Comparison of ENCODE assay signal across 17 cellular contexts in the genomic region with DNA sequence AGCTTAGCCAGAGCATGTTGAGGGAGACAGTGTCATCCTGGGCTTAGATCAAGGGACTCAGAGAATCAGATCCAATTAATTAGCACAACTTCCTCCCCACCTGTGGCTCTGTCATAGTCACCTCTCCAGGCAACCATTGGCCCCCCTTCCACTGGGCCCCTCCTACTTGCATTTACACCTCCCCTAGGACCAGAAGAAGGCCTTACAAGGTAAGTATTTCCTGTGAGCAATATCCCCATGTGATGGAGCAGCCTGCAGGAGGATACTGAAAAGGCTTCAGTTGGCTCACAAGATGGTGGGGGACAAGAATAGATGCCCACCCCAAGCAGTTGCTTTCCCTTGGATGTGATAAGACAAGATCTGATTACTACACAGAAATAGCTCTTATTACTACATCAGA.
A peak's percentile ranks its signal among the peaks of the same experiment; 100 is the strongest.
DNase-seq lines count a peak whose midpoint lies in the region; ATAC-seq and TF ChIP-seq lines count a peak whose summit lies in the region.
"Had no signal": no experiment of that assay in that cellular context is flagged by ENCODE, and none has a peak within 500 bp of the region (broad histone marks: within the 10 kb centered on the region; RNA-seq: fewer than 3 reads in every experiment).

No MANE protein-coding gene starts in this region.

- H3K4me1 ChIP-seq in DND-41 (ENCODE audit: insufficient read depth, low read length): no peaks in the 10 kb centered on the region
- H3K4me1 ChIP-seq in mesendoderm (ENCODE audit: control insufficient read depth, low read depth, low read length): peaks cover 2% of the 10 kb centered on the region
- H3K4me1 ChIP-seq: BLaER1 had no signal

- TF ChIP-seq CTCF in activated CD8-positive, alpha-beta T cell treated with anti-CD3 and anti-CD28 coated beads for 36 hours (IDR thresholded peaks at IDR 0.05): no peak
- no peak for TF ChIP-seq CTCF in DND-41 (IDR thresholded peaks at IDR 0.05; ENCODE audit: borderline replicate concordance, extremely low read depth, low read length, poor library complexity, severe bottlenecking)

- no peaks in the 10 kb centered on the region for H3K9me3 ChIP-seq in DND-41 (ENCODE audit: insufficient read depth, low read length, severe bottlenecking)
- H3K9me3 ChIP-seq: BLaER1 had no signal

- no peak overlapping the region for H2AFZ ChIP-seq in DND-41 (ENCODE audit: low read depth, low read length)

- no peak overlapping the region for H3K56ac ChIP-seq in mesendoderm (ENCODE audit: low read length)

- no peaks in the 10 kb centered on the region for H3K79me2 ChIP-seq in DND-41 (ENCODE audit: insufficient read depth, low read length)
- no peaks in the 10 kb centered on the region for H3K79me2 ChIP-seq in mesendoderm (ENCODE audit: control insufficient read depth, insufficient read depth, low read length)

- H3K27me3 ChIP-seq in DND-41 (ENCODE audit: insufficient read depth, low read length, poor library complexity): no peaks in the 10 kb centered on the region
- no peaks in the 10 kb centered on the region for H3K27me3 ChIP-seq in mesendoderm (ENCODE audit: insufficient read depth, low read length, poor library complexity)
- H3K27me3 ChIP-seq: BLaER1 had no signal

- H3K79me1 ChIP-seq in mesendoderm (ENCODE audit: low read length): no peaks in the 10 kb centered on the region

- no peak overlapping the region for H2BK5ac ChIP-seq in mesendoderm (ENCODE audit: low read length)

- H2AK5ac ChIP-seq in mesendoderm (ENCODE audit: low read length): no peak overlapping the region

- H3K27ac ChIP-seq in DND-41 (ENCODE audit: low read length): no peak overlapping the region
- H3K27ac ChIP-seq in mesendoderm (ENCODE audit: low read depth, low read length): no peak overlapping the region
- H3K27ac ChIP-seq: BLaER1 had no signal

- no peak overlapping the region for H3K23ac ChIP-seq in mesendoderm (ENCODE audit: low read length)

- intact Hi-C loops in activated CD8-positive, alpha-beta T cell treated with anti-CD3 and anti-CD28 coated beads for 36 hours (cut with micrococcal nuclease): no loop called here

- no peak overlapping the region for H2BK120ac ChIP-seq in mesendoderm (ENCODE audit: low read depth, low read length)

- H3K36me3 ChIP-seq in DND-41 (ENCODE audit: insufficient read depth, low read length) (no peaks in the 10 kb centered on the region), mesendoderm (ENCODE audit: control insufficient read depth, insufficient read depth, low read length) (no peaks in the 10 kb centered on the region)
- H3K36me3 ChIP-seq: BLaER1 had no signal

- H3K4me3 Mint-ChIP-seq in activated CD8-positive, alpha-beta T cell treated with anti-CD3 and anti-CD28 coated beads for 36 hours: no peak overlapping the region
- H3K4me3 Mint-ChIP-seq in activated CD8-positive, alpha-beta T cell treated with anti-CD3 and anti-CD28 coated beads, Interleukin-2, amount 10 ng/mL, durations not matched to agents 7 days and 5 days: no peak overlapping the region
- no peak overlapping the region for H3K4me3 Mint-ChIP-seq in activated CD4-positive, alpha-beta memory T cell treated with anti-CD3 and anti-CD28 coated beads, Interleukin-2, amount 10 ng/mL, durations not matched to agents 7 days and 5 days
- H3K4me3 Mint-ChIP-seq: T-helper 1 cell treated with Interleukin-12 subunit alpha and Interleukin-12 subunit beta and Interleukin-4 antibody, amounts not matched to agents 30 μg/mL and 1 μg/mL, for 36 hours had no signal

- no peaks in the 10 kb centered on the region for H3K36me3 Mint-ChIP-seq in activated CD8-positive, alpha-beta T cell treated with anti-CD3 and anti-CD28 coated beads for 36 hours (ENCODE audit: low read depth)
- H3K36me3 Mint-ChIP-seq in activated CD8-positive, alpha-beta T cell treated with anti-CD3 and anti-CD28 coated beads, Interleukin-2, amount 10 ng/mL, durations not matched to agents 7 days and 5 days (ENCODE audit: low read depth): no peaks in the 10 kb centered on the region
- H3K36me3 Mint-ChIP-seq in activated CD4-positive, alpha-beta memory T cell treated with anti-CD3 and anti-CD28 coated beads, Interleukin-2, amount 10 ng/mL, durations not matched to agents 7 days and 5 days (ENCODE audit: low read depth): no peaks in the 10 kb centered on the region

- H2BK15ac ChIP-seq in mesendoderm (replicated peaks; ENCODE audit: low read depth): no peak overlapping the region

- H4K8ac ChIP-seq in mesendoderm (ENCODE audit: low read depth, low read length): no peak overlapping the region

- CTCF ChIA-PET in activated CD8-positive, alpha-beta T cell treated with anti-CD3 and anti-CD28 coated beads for 36 hours (lab: Charles Lee): interaction anchor here (0.7 to 1.6 kb wide), 4 partner anchors 8 to 193 kb away, joined by 3 read pairs; no protein-coding TSS in a partner anchor
- CTCF ChIA-PET in activated CD8-positive, alpha-beta T cell treated with anti-CD3 and anti-CD28 coated beads, Interleukin-2, amount 10 ng/mL, durations not matched to agents 7 days and 5 days (lab: Charles Lee): interaction anchor here (1.2 kb wide), 1 partner anchor 67 kb away, joined by 3 read pairs; no protein-coding TSS in a partner anchor
- CTCF ChIA-PET in activated CD4-positive, alpha-beta memory T cell treated with anti-CD3 and anti-CD28 coated beads, Interleukin-2, amount 10 ng/mL, durations not matched to agents 7 days and 5 days (lab: Charles Lee): interaction anchor here (1.4 kb wide), 1 partner anchor 86 kb away, joined by 3 read pairs; no protein-coding TSS in a partner anchor

- H3K4me2 ChIP-seq in DND-41 (ENCODE audit: insufficient read depth, low read length) (no peak overlapping the region), mesendoderm (ENCODE audit: low read length) (no peak overlapping the region)
- H3K4me2 ChIP-seq: BLaER1 had no signal

- H4K20me1 ChIP-seq in DND-41 (ENCODE audit: insufficient read depth, low read length): no peaks in the 10 kb centered on the region
- H4K20me1 ChIP-seq: BLaER1 had no signal

- H3K4me1 Mint-ChIP-seq in activated CD8-positive, alpha-beta T cell treated with anti-CD3 and anti-CD28 coated beads for 36 hours (ENCODE audit: low read depth): peaks cover 9% of the 10 kb centered on the region
- peaks cover 5% of the 10 kb centered on the region for H3K4me1 Mint-ChIP-seq in activated CD8-positive, alpha-beta T cell treated with anti-CD3 and anti-CD28 coated beads, Interleukin-2, amount 10 ng/mL, durations not matched to agents 7 days and 5 days (ENCODE audit: low read depth)
- H3K4me1 Mint-ChIP-seq in activated CD4-positive, alpha-beta memory T cell treated with anti-CD3 and anti-CD28 coated beads, Interleukin-2, amount 10 ng/mL, durations not matched to agents 7 days and 5 days: no peaks in the 10 kb centered on the region

- H3K9ac ChIP-seq in DND-41 (ENCODE audit: low read depth, low read length) (no peak overlapping the region), mesendoderm (ENCODE audit: low read length) (no peak overlapping the region)
- H3K9ac ChIP-seq: BLaER1 had no signal

- ATAC-seq in activated CD8-positive, alpha-beta T cell treated with anti-CD3 and anti-CD28 coated beads for 36 hours: peak; percentile 86
- ATAC-seq in activated CD8-positive, alpha-beta T cell treated with anti-CD3 and anti-CD28 coated beads, Interleukin-2, amount 10 ng/mL, durations not matched to agents 7 days and 5 days: no peak
- ATAC-seq in DND-41 (ENCODE audit: insufficient read depth, low read depth): peak; percentile 40; the same call in 1 of the 3 replicates
- ATAC-seq: Panc1, Right ventricle myocardium inferior had no signal

- H3K27me3 Mint-ChIP-seq in activated CD8-positive, alpha-beta T cell treated with anti-CD3 and anti-CD28 coated beads for 36 hours: no peaks in the 10 kb centered on the region
- H3K27me3 Mint-ChIP-seq in activated CD8-positive, alpha-beta T cell treated with anti-CD3 and anti-CD28 coated beads, Interleukin-2, amount 10 ng/mL, durations not matched to agents 7 days and 5 days (ENCODE audit: low read depth): no peaks in the 10 kb centered on the region
- H3K27me3 Mint-ChIP-seq in activated CD4-positive, alpha-beta memory T cell treated with anti-CD3 and anti-CD28 coated beads, Interleukin-2, amount 10 ng/mL, durations not matched to agents 7 days and 5 days: peaks cover 4% of the 10 kb centered on the region

- H3K4ac ChIP-seq in mesendoderm (ENCODE audit: low read depth, low read length): no peak overlapping the region

- H3K27ac Mint-ChIP-seq in activated CD8-positive, alpha-beta T cell treated with anti-CD3 and anti-CD28 coated beads for 36 hours: no peak overlapping the region
- H3K27ac Mint-ChIP-seq in activated CD8-positive, alpha-beta T cell treated with anti-CD3 and anti-CD28 coated beads, Interleukin-2, amount 10 ng/mL, durations not matched to agents 7 days and 5 days: no peak overlapping the region
- no peak overlapping the region for H3K27ac Mint-ChIP-seq in activated CD4-positive, alpha-beta memory T cell treated with anti-CD3 and anti-CD28 coated beads, Interleukin-2, amount 10 ng/mL, durations not matched to agents 7 days and 5 days
- H3K27ac Mint-ChIP-seq: T-helper 1 cell treated with Interleukin-12 subunit alpha and Interleukin-12 subunit beta and Interleukin-4 antibody, amounts not matched to agents 30 μg/mL and 1 μg/mL, for 36 hours had no signal

- no peaks in the 10 kb centered on the region for H3K9me3 Mint-ChIP-seq in activated CD8-positive, alpha-beta T cell treated with anti-CD3 and anti-CD28 coated beads for 36 hours
- no peaks in the 10 kb centered on the region for H3K9me3 Mint-ChIP-seq in activated CD8-positive, alpha-beta T cell treated with anti-CD3 and anti-CD28 coated beads, Interleukin-2, amount 10 ng/mL, durations not matched to agents 7 days and 5 days (ENCODE audit: insufficient read depth)
- H3K9me3 Mint-ChIP-seq in activated CD4-positive, alpha-beta memory T cell treated with anti-CD3 and anti-CD28 coated beads, Interleukin-2, amount 10 ng/mL, durations not matched to agents 7 days and 5 days: no peaks in the 10 kb centered on the region
- H3K9me3 Mint-ChIP-seq: T-helper 1 cell treated with Interleukin-12 subunit alpha and Interleukin-12 subunit beta and Interleukin-4 antibody, amounts not matched to agents 30 μg/mL and 1 μg/mL, for 36 hours had no signal

- peak; percentile 24 for DNase-seq in activated CD8-positive, alpha-beta T cell treated with anti-CD3 and anti-CD28 coated beads for 36 hours
- DNase-seq in activated CD8-positive, alpha-beta T cell treated with anti-CD3 and anti-CD28 coated beads, Interleukin-2, amount 10 ng/mL, durations not matched to agents 7 days and 5 days: no peak
- DNase-seq in DND-41: no peak
- DNase-seq in NCI-H69 (lab: John Stamatoyannopoulos, UW): peak; percentile 78
- DNase-seq in mesendoderm: peak; percentile 33
- no peak for DNase-seq in activated CD4-positive, alpha-beta memory T cell treated with anti-CD3 and anti-CD28 coated beads, Interleukin-2, amount 10 ng/mL, durations not matched to agents 7 days and 5 days
- DNase-seq in Kasumi-1 (lab: John Stamatoyannopoulos, UW): no peak
- no peak for DNase-seq in HuH-7 (ENCODE audit: low spot score)
- DNase-seq: DMS 273 treated with DMSO at 0.1 percent for 48 hours, KBM-7, NCI-H1092, NCI-H187, NCI-H345 had no signal

- POLR2A ChIA-PET in activated CD8-positive, alpha-beta T cell treated with anti-CD3 and anti-CD28 coated beads for 36 hours (lab: Charles Lee): no interaction called here
- POLR2A ChIA-PET in activated CD8-positive, alpha-beta T cell treated with anti-CD3 and anti-CD28 coated beads, Interleukin-2, amount 10 ng/mL, durations not matched to agents 7 days and 5 days (lab: Charles Lee): interaction anchor here (1.0 kb wide), 1 partner anchor 10 kb away, joined by 3 read pairs; no protein-coding TSS in a partner anchor
- POLR2A ChIA-PET in activated CD4-positive, alpha-beta memory T cell treated with anti-CD3 and anti-CD28 coated beads, Interleukin-2, amount 10 ng/mL, durations not matched to agents 7 days and 5 days (lab: Charles Lee): no interaction called here

- H3K4me3 ChIP-seq in DND-41 (ENCODE audit: low read depth in 1 of 2, low read length in 2 of 2) (no peak overlapping the region), mesendoderm (ENCODE audit: low read length) (no peak overlapping the region)
- H3K4me3 ChIP-seq: BLaER1 had no signal

- no peak overlapping the region for H3K18ac ChIP-seq in mesendoderm (ENCODE audit: low read length)

- no peak overlapping the region for H4K5ac ChIP-seq in mesendoderm (ENCODE audit: low read length)

Comparison
In these comparisons a context has a peak if more than half of its experiments do, and no peak if none do; other contexts are left out.
1. DNase-seq: peak in activated CD8-positive, alpha-beta T cell treated with anti-CD3 and anti-CD28 coated beads for 36 hours (single experiment), NCI-H69 (single experiment) and mesendoderm (single experiment); none in activated CD8-positive, alpha-beta T cell treated with anti-CD3 and anti-CD28 coated beads, Interleukin-2, amount 10 ng/mL, durations not matched to agents 7 days and 5 days (single experiment), DND-41 (single experiment), activated CD4-positive, alpha-beta memory T cell treated with anti-CD3 and anti-CD28 coated beads, Interleukin-2, amount 10 ng/mL, durations not matched to agents 7 days and 5 days (single experiment), Kasumi-1 (0 of 2) and HuH-7 (single experiment).